Comparison of ENCODE assay signal across 1 cellular context in genomic region chr7:151057989-151058765, GRCh38.
TF ChIP-seq lines count a peak whose summit lies in the region.

No MANE protein-coding gene starts in this region.

TF ChIP-seq in GM12878, 131 proteins besides CTCF, POLR2A, EP300 and RAD21 (continues in another document):
- TF ChIP-seq MEF2A (IDR thresholded peaks at IDR 0.05; ENCODE audit: insufficient read depth, low read depth, low read length) (no peak), MAX (IDR thresholded peaks at IDR 0.05; ENCODE audit: low read depth, low read length) (0 out of 2 replicates have a peak, but pooled peaks have one; percentile 20), CEBPB (IDR thresholded peaks at IDR 0.05; ENCODE audit: borderline replicate concordance in 1 of 2, low read depth in 2 of 2, low read length in 2 of 2) (no peak), BCL11A (IDR thresholded peaks at IDR 0.05; ENCODE audit: low read depth, low read length) (no peak), SIX5 (IDR thresholded peaks at IDR 0.05; ENCODE audit: low read depth, low read length, severe bottlenecking) (peak; percentile 96), KLF5 (IDR thresholded peaks at IDR 0.05; ENCODE audit: partially characterized antibody) (no peak), EED (IDR thresholded peaks at IDR 0.05; ENCODE audit: low read depth) (no peak), ZNF217 (IDR thresholded peaks at IDR 0.05) (no peak), POLR2AphosphoS5 (IDR thresholded peaks at IDR 0.05; ENCODE audit: low read length) (no peak), SP1 (IDR thresholded peaks at IDR 0.05; ENCODE audit: low read depth, low read length) (no peak), NRF1 (conservative IDR thresholded peaks at IDR 0.05; ENCODE audit: low read depth, low read length) (peak; percentile 37; the same call in 1 of the 2 replicates), RBBP5 (conservative IDR thresholded peaks at IDR 0.05) (no peak), BACH1 (IDR thresholded peaks at IDR 0.05; ENCODE audit: borderline replicate concordance) (peak; percentile 61; the same call in 1 of the 2 replicates), PAX5 (IDR thresholded peaks at IDR 0.05; ENCODE audit: borderline replicate concordance, low read depth, low read length) (peak; percentile 6; the same call in 1 of the 2 replicates), CHD4 (IDR thresholded peaks at IDR 0.05) (no peak), HCFC1 (IDR thresholded peaks at IDR 0.05; ENCODE audit: low read length) (peak; percentile 99), PML (IDR thresholded peaks at IDR 0.05; ENCODE audit: low read length) (no peak), TCF7 (IDR thresholded peaks at IDR 0.05; ENCODE audit: borderline replicate concordance) (no peak; the same call in 1 of the 2 replicates), HSF1 (IDR thresholded peaks at IDR 0.05; ENCODE audit: low read depth, low read length) (no peak), SUPT20H (IDR thresholded peaks at IDR 0.05; ENCODE audit: borderline replicate concordance, control insufficient read depth, low read depth, low read length) (no peak), CBFB (IDR thresholded peaks at IDR 0.05; ENCODE audit: low read depth) (peak; percentile 40; the same call in 1 of the 2 replicates), BCLAF1 (IDR thresholded peaks at IDR 0.05) (no peak), ZNF24 (IDR thresholded peaks at IDR 0.05) (no peak), ETV6 (conservative IDR thresholded peaks at IDR 0.05 in 1 of 2, IDR thresholded peaks at IDR 0.05 in 1 of 2; ENCODE audit: borderline replicate concordance in 1 of 2, low read depth in 1 of 2) (no peak), ZNF274 (IDR thresholded peaks at IDR 0.05; ENCODE audit: insufficient read depth, insufficient read length) (no peak), NR2F1 (conservative IDR thresholded peaks at IDR 0.05) (peak; percentile 75), CEBPZ (IDR thresholded peaks at IDR 0.05; ENCODE audit: low read depth, low read length) (no peak), CHD2 (IDR thresholded peaks at IDR 0.05; ENCODE audit: borderline replicate concordance, low read depth, low read length) (peak; percentile 73), NFXL1 (IDR thresholded peaks at IDR 0.05; ENCODE audit: borderline replicate concordance) (no peak), RFX5 (IDR thresholded peaks at IDR 0.05; ENCODE audit: low read depth, low read length) (no peak), SMAD5 (IDR thresholded peaks at IDR 0.05; ENCODE audit: low read depth) (no peak), IKZF1 (conservative IDR thresholded peaks at IDR 0.05) (peak; percentile 99), POLR2AphosphoS2 (IDR thresholded peaks at IDR 0.05; ENCODE audit: low read depth, low read length) (no peak)
- TF ChIP-seq, protein P1, sequence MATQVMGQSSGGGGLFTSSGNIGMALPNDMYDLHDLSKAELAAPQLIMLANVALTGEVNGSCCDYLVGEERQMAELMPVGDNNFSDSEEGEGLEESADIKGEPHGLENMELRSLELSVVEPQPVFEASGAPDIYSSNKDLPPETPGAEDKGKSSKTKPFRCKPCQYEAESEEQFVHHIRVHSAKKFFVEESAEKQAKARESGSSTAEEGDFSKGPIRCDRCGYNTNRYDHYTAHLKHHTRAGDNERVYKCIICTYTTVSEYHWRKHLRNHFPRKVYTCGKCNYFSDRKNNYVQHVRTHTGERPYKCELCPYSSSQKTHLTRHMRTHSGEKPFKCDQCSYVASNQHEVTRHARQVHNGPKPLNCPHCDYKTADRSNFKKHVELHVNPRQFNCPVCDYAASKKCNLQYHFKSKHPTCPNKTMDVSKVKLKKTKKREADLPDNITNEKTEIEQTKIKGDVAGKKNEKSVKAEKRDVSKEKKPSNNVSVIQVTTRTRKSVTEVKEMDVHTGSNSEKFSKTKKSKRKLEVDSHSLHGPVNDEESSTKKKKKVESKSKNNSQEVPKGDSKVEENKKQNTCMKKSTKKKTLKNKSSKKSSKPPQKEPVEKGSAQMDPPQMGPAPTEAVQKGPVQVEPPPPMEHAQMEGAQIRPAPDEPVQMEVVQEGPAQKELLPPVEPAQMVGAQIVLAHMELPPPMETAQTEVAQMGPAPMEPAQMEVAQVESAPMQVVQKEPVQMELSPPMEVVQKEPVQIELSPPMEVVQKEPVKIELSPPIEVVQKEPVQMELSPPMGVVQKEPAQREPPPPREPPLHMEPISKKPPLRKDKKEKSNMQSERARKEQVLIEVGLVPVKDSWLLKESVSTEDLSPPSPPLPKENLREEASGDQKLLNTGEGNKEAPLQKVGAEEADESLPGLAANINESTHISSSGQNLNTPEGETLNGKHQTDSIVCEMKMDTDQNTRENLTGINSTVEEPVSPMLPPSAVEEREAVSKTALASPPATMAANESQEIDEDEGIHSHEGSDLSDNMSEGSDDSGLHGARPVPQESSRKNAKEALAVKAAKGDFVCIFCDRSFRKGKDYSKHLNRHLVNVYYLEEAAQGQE (IDR thresholded peaks at IDR 0.05; ENCODE audit: low read depth, low read length) = no peak
- TF ChIP-seq, protein P2, sequence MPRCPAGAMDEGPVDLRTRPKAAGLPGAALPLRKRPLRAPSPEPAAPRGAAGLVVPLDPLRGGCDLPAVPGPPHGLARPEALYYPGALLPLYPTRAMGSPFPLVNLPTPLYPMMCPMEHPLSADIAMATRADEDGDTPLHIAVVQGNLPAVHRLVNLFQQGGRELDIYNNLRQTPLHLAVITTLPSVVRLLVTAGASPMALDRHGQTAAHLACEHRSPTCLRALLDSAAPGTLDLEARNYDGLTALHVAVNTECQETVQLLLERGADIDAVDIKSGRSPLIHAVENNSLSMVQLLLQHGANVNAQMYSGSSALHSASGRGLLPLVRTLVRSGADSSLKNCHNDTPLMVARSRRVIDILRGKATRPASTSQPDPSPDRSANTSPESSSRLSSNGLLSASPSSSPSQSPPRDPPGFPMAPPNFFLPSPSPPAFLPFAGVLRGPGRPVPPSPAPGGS (IDR thresholded peaks at IDR 0.05; ENCODE audit: borderline replicate concordance, insufficient read depth, low read depth, low read length, poor library complexity, severe bottlenecking) = no peak
- TF ChIP-seq, protein P3, sequence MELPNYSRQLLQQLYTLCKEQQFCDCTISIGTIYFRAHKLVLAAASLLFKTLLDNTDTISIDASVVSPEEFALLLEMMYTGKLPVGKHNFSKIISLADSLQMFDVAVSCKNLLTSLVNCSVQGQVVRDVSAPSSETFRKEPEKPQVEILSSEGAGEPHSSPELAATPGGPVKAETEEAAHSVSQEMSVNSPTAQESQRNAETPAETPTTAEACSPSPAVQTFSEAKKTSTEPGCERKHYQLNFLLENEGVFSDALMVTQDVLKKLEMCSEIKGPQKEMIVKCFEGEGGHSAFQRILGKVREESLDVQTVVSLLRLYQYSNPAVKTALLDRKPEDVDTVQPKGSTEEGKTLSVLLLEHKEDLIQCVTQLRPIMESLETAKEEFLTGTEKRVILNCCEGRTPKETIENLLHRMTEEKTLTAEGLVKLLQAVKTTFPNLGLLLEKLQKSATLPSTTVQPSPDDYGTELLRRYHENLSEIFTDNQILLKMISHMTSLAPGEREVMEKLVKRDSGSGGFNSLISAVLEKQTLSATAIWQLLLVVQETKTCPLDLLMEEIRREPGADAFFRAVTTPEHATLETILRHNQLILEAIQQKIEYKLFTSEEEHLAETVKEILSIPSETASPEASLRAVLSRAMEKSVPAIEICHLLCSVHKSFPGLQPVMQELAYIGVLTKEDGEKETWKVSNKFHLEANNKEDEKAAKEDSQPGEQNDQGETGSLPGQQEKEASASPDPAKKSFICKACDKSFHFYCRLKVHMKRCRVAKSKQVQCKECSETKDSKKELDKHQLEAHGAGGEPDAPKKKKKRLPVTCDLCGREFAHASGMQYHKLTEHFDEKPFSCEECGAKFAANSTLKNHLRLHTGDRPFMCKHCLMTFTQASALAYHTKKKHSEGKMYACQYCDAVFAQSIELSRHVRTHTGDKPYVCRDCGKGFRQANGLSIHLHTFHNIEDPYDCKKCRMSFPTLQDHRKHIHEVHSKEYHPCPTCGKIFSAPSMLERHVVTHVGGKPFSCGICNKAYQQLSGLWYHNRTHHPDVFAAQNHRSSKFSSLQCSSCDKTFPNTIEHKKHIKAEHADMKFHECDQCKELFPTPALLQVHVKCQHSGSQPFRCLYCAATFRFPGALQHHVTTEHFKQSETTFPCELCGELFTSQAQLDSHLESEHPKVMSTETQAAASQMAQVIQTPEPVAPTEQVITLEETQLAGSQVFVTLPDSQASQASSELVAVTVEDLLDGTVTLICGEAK (IDR thresholded peaks at IDR 0.05; ENCODE audit: borderline replicate concordance) = peak; percentile 90
- TF ChIP-seq, protein P4, sequence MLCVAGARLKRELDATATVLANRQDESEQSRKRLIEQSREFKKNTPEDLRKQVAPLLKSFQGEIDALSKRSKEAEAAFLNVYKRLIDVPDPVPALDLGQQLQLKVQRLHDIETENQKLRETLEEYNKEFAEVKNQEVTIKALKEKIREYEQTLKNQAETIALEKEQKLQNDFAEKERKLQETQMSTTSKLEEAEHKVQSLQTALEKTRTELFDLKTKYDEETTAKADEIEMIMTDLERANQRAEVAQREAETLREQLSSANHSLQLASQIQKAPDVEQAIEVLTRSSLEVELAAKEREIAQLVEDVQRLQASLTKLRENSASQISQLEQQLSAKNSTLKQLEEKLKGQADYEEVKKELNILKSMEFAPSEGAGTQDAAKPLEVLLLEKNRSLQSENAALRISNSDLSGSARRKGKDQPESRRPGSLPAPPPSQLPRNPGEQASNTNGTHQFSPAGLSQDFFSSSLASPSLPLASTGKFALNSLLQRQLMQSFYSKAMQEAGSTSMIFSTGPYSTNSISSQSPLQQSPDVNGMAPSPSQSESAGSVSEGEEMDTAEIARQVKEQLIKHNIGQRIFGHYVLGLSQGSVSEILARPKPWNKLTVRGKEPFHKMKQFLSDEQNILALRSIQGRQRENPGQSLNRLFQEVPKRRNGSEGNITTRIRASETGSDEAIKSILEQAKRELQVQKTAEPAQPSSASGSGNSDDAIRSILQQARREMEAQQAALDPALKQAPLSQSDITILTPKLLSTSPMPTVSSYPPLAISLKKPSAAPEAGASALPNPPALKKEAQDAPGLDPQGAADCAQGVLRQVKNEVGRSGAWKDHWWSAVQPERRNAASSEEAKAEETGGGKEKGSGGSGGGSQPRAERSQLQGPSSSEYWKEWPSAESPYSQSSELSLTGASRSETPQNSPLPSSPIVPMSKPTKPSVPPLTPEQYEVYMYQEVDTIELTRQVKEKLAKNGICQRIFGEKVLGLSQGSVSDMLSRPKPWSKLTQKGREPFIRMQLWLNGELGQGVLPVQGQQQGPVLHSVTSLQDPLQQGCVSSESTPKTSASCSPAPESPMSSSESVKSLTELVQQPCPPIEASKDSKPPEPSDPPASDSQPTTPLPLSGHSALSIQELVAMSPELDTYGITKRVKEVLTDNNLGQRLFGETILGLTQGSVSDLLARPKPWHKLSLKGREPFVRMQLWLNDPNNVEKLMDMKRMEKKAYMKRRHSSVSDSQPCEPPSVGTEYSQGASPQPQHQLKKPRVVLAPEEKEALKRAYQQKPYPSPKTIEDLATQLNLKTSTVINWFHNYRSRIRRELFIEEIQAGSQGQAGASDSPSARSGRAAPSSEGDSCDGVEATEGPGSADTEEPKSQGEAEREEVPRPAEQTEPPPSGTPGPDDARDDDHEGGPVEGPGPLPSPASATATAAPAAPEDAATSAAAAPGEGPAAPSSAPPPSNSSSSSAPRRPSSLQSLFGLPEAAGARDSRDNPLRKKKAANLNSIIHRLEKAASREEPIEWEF (IDR thresholded peaks at IDR 0.05; ENCODE audit: insufficient replicate concordance, low read depth, low read length) = no peak
